8 cellular contexts compared by ENCODE assay signal in genomic region chr2:11154460-11155325, GRCh38. TPM values are rescaled to one million over a fixed set of nuclear protein-coding genes. Genes with fewer than 3 reads are reported as not detected.
DNase-seq lines count a peak whose midpoint lies in the region; TF ChIP-seq lines count a peak whose summit lies in the region.

No MANE protein-coding gene starts in this region.

- H3K36me3 ChIP-seq in MG63, result no peaks in the 10 kb centered on the region
- H3K36me3 ChIP-seq in neuron (ENCODE audit: insufficient read depth, low read length), result no peaks in the 10 kb centered on the region
- no peaks in the 10 kb centered on the region for H3K36me3 ChIP-seq in stomach smooth muscle (ENCODE audit: control insufficient read depth in 2 of 2, insufficient read depth in 2 of 2, low read length in 2 of 2)

- peak overlapping the region; percentile 50 for H2AFZ ChIP-seq in neuron (ENCODE audit: low read depth, low read length)

- H3K9me3 ChIP-seq in MG63 (no peaks in the 10 kb centered on the region), neuron (ENCODE audit: low read length) (no peaks in the 10 kb centered on the region), stomach smooth muscle (ENCODE audit: control insufficient read depth in 2 of 2, low read length in 2 of 2) (no peaks in the 10 kb centered on the region)

- H3K4me3 ChIP-seq in MG63 (peak overlapping the region; percentile 46), foreskin fibroblast (ENCODE audit: low read depth in 1 of 2, low read length in 2 of 2) (peak overlapping the region; percentile 47 to 54), neuron (ENCODE audit: low read length) (peak overlapping the region; percentile 54), stomach smooth muscle (ENCODE audit: low read length in 2 of 2) (peak overlapping the region; percentile 80 to 83)

- peak overlapping the region; percentile 90 for H3K27ac ChIP-seq in stomach smooth muscle (ENCODE audit: low read length)

- DNase-seq in GF-D8 (lab: John Stamatoyannopoulos, UW), result peak; percentile 80
- peak; percentile 92 for DNase-seq in HCEC 1CT
- peak; percentile 98 for DNase-seq in MG63
- peak; percentile 94 to 98 for DNase-seq in SHP77 (lab: John Stamatoyannopoulos, UW)
- DNase-seq in activated gamma-delta T cell (lab: John Stamatoyannopoulos, UW), result peak; percentile 96
- DNase-seq in foreskin fibroblast, result peak; percentile 93 to 97

- TF ChIP-seq CTCF in foreskin fibroblast (IDR thresholded peaks at IDR 0.05; ENCODE audit: low read depth, low read length), result no peak

- H3K4me1 ChIP-seq in neuron (ENCODE audit: insufficient read depth, low read length) (peaks cover 6% of the 10 kb centered on the region), stomach smooth muscle (ENCODE audit: control insufficient read depth, insufficient read depth, low read length) (peaks cover 24% of the 10 kb centered on the region)

- H3K27me3 ChIP-seq in MG63, result no peaks in the 10 kb centered on the region
- no peaks in the 10 kb centered on the region for H3K27me3 ChIP-seq in neuron (ENCODE audit: insufficient read depth, low read length)
- no peaks in the 10 kb centered on the region for H3K27me3 ChIP-seq in stomach smooth muscle (ENCODE audit: control insufficient read depth in 1 of 2, insufficient read depth in 2 of 2, low read length in 2 of 2)

- peak overlapping the region; percentile 88 for H3K9ac ChIP-seq in stomach smooth muscle (ENCODE audit: low read length in 2 of 2)

RNA-seq across cellular contexts. Expression of gene SLC66A3, which starts 0.6 kb away (rescaled TPM):
- total RNA-seq in MG63 (2014; rRNA removed; shearing (Covaris generic); ENCODE audit: low replicate concordance), result 7.7 and 30.4 TPM in 2 replicates

Comparison
In these comparisons a context has a peak if more than half of its experiments do, and no peak if none do; other contexts are left out.
1. Peak in every context shown above with its lines: DNase-seq, H3K4me3 ChIP-seq and H3K27ac ChIP-seq.